In genomic region chr17:40107266-40107980, GRCh38 we compare ENCODE assay signal across 1 cellular context.
TF ChIP-seq lines count a peak whose summit lies in the region.

No MANE protein-coding gene starts in this region.

TF ChIP-seq in HepG2, 621 proteins besides CTCF, POLR2A, EP300 and RAD21:
- no peak for TF ChIP-seq ZNF678 (CRISPR knock-in tag; IDR thresholded peaks at IDR 0.05)
- no peak for TF ChIP-seq ZNF432 (CRISPR knock-in tag; IDR thresholded peaks at IDR 0.05; ENCODE audit: borderline replicate concordance)
- peak; percentile 6; the same call in 1 of the 2 replicates for TF ChIP-seq PHF8 (CRISPR knock-in tag; IDR thresholded peaks at IDR 0.05)
- TF ChIP-seq ATF4 (CRISPR knock-in tag; IDR thresholded peaks at IDR 0.05) = peak in 1 of 2 experiments; percentile 30; a peak in 1 of 4 replicates
- TF ChIP-seq RARA (CRISPR knock-in tag; IDR thresholded peaks at IDR 0.05) = peak; percentile 79
- 0 out of 2 replicates have a peak, but pooled peaks have one; percentile 8 for TF ChIP-seq REL (CRISPR knock-in tag; conservative IDR thresholded peaks at IDR 0.05)
- TF ChIP-seq CEBPG (CRISPR knock-in tag; IDR thresholded peaks at IDR 0.05) = peak; percentile 51; the same call in 1 of the 2 replicates
- TF ChIP-seq ETV5 (CRISPR knock-in tag; IDR thresholded peaks at IDR 0.05; ENCODE audit: borderline replicate concordance) = peak; percentile 89
- peak; percentile 17; the same call in 1 of the 2 replicates for TF ChIP-seq SMC3 (IDR thresholded peaks at IDR 0.05; ENCODE audit: low read length)
- TF ChIP-seq BCL6 (CRISPR knock-in tag; IDR thresholded peaks at IDR 0.05) = peak; percentile 91
- TF ChIP-seq ZNF350 (CRISPR knock-in tag; IDR thresholded peaks at IDR 0.05; ENCODE audit: borderline replicate concordance, low read depth) = no peak; the same call in 1 of the 2 replicates
- TF ChIP-seq ZNF484 (CRISPR knock-in tag; IDR thresholded peaks at IDR 0.05; ENCODE audit: borderline replicate concordance, low read depth) = no peak
- TF ChIP-seq KMT2B (CRISPR knock-in tag; IDR thresholded peaks at IDR 0.05) = no peak
- TF ChIP-seq ELF1 (CRISPR knock-in tag; IDR thresholded peaks at IDR 0.05) = peak; percentile 20; the same call in 1 of the 2 replicates
- TF ChIP-seq HNF4A (CRISPR knock-in tag; IDR thresholded peaks at IDR 0.05) = peak; percentile 81
- TF ChIP-seq ZC3H4 (CRISPR knock-in tag; IDR thresholded peaks at IDR 0.05; ENCODE audit: borderline replicate concordance) = 0 out of 2 replicates have a peak, but pooled peaks have one; percentile 63
- no peak for TF ChIP-seq SOX5 (CRISPR knock-in tag; IDR thresholded peaks at IDR 0.05; ENCODE audit: borderline replicate concordance)
- 0 out of 2 replicates have a peak, but pooled peaks have one; percentile 27 for TF ChIP-seq ZNF317 (CRISPR knock-in tag; IDR thresholded peaks at IDR 0.05)
- 0 out of 2 replicates have a peak, but pooled peaks have one; percentile 12 for TF ChIP-seq PPARG (CRISPR knock-in tag; conservative IDR thresholded peaks at IDR 0.05)
- peak; percentile 14; the same call in 1 of the 2 replicates for TF ChIP-seq CEBPB (IDR thresholded peaks at IDR 0.05; ENCODE audit: borderline replicate concordance, low read depth, low read length)
- TF ChIP-seq ZNF362 (CRISPR knock-in tag; IDR thresholded peaks at IDR 0.05; ENCODE audit: borderline replicate concordance) = peak; percentile 33; the same call in 1 of the 2 replicates
- TF ChIP-seq ZNF891 (CRISPR knock-in tag; IDR thresholded peaks at IDR 0.05) = peak; percentile 43; the same call in 1 of the 2 replicates
- TF ChIP-seq GABPA (IDR thresholded peaks at IDR 0.05; ENCODE audit: low read depth, low read length) = no peak
- TF ChIP-seq GABPA (CRISPR knock-in tag; IDR thresholded peaks at IDR 0.05; ENCODE audit: low read depth) = peak; percentile 57; the same call in 1 of the 2 replicates
- TF ChIP-seq NONO (IDR thresholded peaks at IDR 0.05) = no peak
- TF ChIP-seq NONO (CRISPR knock-in tag; conservative IDR thresholded peaks at IDR 0.05) = no peak
- TF ChIP-seq PAXIP1 (CRISPR knock-in tag; conservative IDR thresholded peaks at IDR 0.05) = 0 out of 2 replicates have a peak, but pooled peaks have one; percentile 6
- 0 out of 2 replicates have a peak, but pooled peaks have one; percentile 16 for TF ChIP-seq KDM6A (CRISPR knock-in tag; IDR thresholded peaks at IDR 0.05; ENCODE audit: low read depth)
- TF ChIP-seq GATAD2A (CRISPR knock-in tag; IDR thresholded peaks at IDR 0.05) = peak; percentile 55; the same call in 1 of the 2 replicates
- TF ChIP-seq ZMYM4 (CRISPR knock-in tag; IDR thresholded peaks at IDR 0.05) = 0 out of 2 replicates have a peak, but pooled peaks have one; percentile 2
- TF ChIP-seq ZFP90 (CRISPR knock-in tag; IDR thresholded peaks at IDR 0.05; ENCODE audit: borderline replicate concordance) = 0 out of 2 replicates have a peak, but pooled peaks have one; percentile 35
- TF ChIP-seq STAT6 (CRISPR knock-in tag; IDR thresholded peaks at IDR 0.05; ENCODE audit: borderline replicate concordance) = no peak
- TF ChIP-seq SP4 (CRISPR knock-in tag; IDR thresholded peaks at IDR 0.05) = 0 out of 2 replicates have a peak, but pooled peaks have one; percentile 10
- TF ChIP-seq FOXA3 (CRISPR knock-in tag; IDR thresholded peaks at IDR 0.05) = 0 out of 2 replicates have a peak, but pooled peaks have one; percentile 19
- 0 out of 2 replicates have a peak, but pooled peaks have one; percentile 2 for TF ChIP-seq STAG1 (CRISPR knock-in tag; IDR thresholded peaks at IDR 0.05)
- peak; percentile 9; the same call in 1 of the 2 replicates for TF ChIP-seq ZNF790 (CRISPR knock-in tag; IDR thresholded peaks at IDR 0.05; ENCODE audit: borderline replicate concordance)
- TF ChIP-seq BORCS8-MEF2B (CRISPR knock-in tag; IDR thresholded peaks at IDR 0.05) = no peak
- no peak for TF ChIP-seq LCORL (IDR thresholded peaks at IDR 0.05)
- peak; percentile 43; the same call in 1 of the 2 replicates for TF ChIP-seq LCORL (CRISPR knock-in tag; IDR thresholded peaks at IDR 0.05)
- TF ChIP-seq ZBTB26 (CRISPR knock-in tag; IDR thresholded peaks at IDR 0.05; ENCODE audit: borderline replicate concordance) = 0 out of 2 replicates have a peak, but pooled peaks have one; percentile 37
- TF ChIP-seq ZSCAN25 (CRISPR knock-in tag; IDR thresholded peaks at IDR 0.05) = 0 out of 2 replicates have a peak, but pooled peaks have one; percentile 4
- 0 out of 2 replicates have a peak, but pooled peaks have one; percentile 25 for TF ChIP-seq CENPBD1 (CRISPR knock-in tag; IDR thresholded peaks at IDR 0.05; ENCODE audit: borderline replicate concordance, low read depth)
- peak; percentile 60; the same call in 1 of the 2 replicates for TF ChIP-seq HNF4G (IDR thresholded peaks at IDR 0.05; ENCODE audit: borderline replicate concordance, low read depth, low read length)
- peak; percentile 58; the same call in 1 of the 2 replicates for TF ChIP-seq HNF4G (CRISPR knock-in tag; IDR thresholded peaks at IDR 0.05; ENCODE audit: borderline replicate concordance, low read depth)
- TF ChIP-seq ARID4A (CRISPR knock-in tag; IDR thresholded peaks at IDR 0.05; ENCODE audit: borderline replicate concordance) = peak; percentile 9; the same call in 1 of the 2 replicates
- peak; percentile 65; the same call in 1 of the 2 replicates for TF ChIP-seq TOPORS (CRISPR knock-in tag; IDR thresholded peaks at IDR 0.05)
- TF ChIP-seq ZNF264 (CRISPR knock-in tag; IDR thresholded peaks at IDR 0.05) = 0 out of 2 replicates have a peak, but pooled peaks have one; percentile 43
- no peak for TF ChIP-seq ZNF547 (CRISPR knock-in tag; IDR thresholded peaks at IDR 0.05)
- TF ChIP-seq RFXAP (CRISPR knock-in tag; IDR thresholded peaks at IDR 0.05; ENCODE audit: borderline replicate concordance) = 0 out of 2 replicates have a peak, but pooled peaks have one; percentile 3
